In genomic region chr11:119560961-119561360, GRCh38 we compare ENCODE assay signal across 23 cellular contexts.
"Had no signal": no experiment of that assay in that cellular context is flagged by ENCODE, and none has a peak within 500 bp of the region (broad histone marks: within the 10 kb centered on the region; RNA-seq: fewer than 3 reads in every experiment).

No MANE protein-coding gene starts in this region.

- H3K4me3 Mint-ChIP-seq: dendritic cell treated with granulocyte-macrophage colony-stimulating factor and Interleukin-4, amounts not matched to agents 40 ng/mL and 50 ng/mL, for 4 days; effector memory CD8-positive, alpha-beta T cell had no signal

- H3K4me3 ChIP-seq: colonic mucosa, coronary artery, dorsolateral prefrontal cortex, esophagus muscularis mucosa, esophagus squamous epithelium, gastrocnemius medialis, gastroesophageal sphincter, heart left ventricle, heart right ventricle had no signal

- ATAC-seq: effector memory CD8-positive, alpha-beta T cell; esophagus mucosa; foreskin keratinocyte; gastrocnemius medialis; gastroesophageal sphincter; heart left ventricle; heart right ventricle had no signal

- H3K27ac ChIP-seq: colonic mucosa, coronary artery, dorsolateral prefrontal cortex, epithelial cell of prostate, esophagus muscularis mucosa, esophagus squamous epithelium, foreskin keratinocyte, gastrocnemius medialis, gastroesophageal sphincter, heart left ventricle, heart right ventricle had no signal

- DNase-seq: colonic mucosa; cortex of kidney; dermis blood vessel endothelial cell; dorsolateral prefrontal cortex; effector CD4-positive, alpha-beta T cell; effector CD8-positive, alpha-beta T cell; effector memory CD4-positive, alpha-beta T cell; effector memory CD8-positive, alpha-beta T cell; erythroblast; esophagus squamous epithelium; foreskin fibroblast; foreskin keratinocyte; foreskin melanocyte; gastrocnemius medialis; glutamatergic neuron; heart left ventricle; heart right ventricle had no signal

- H3K9me3 ChIP-seq: colonic mucosa, esophagus muscularis mucosa, esophagus squamous epithelium, gastrocnemius medialis had no signal

- H3K4me1 ChIP-seq: colonic mucosa, esophagus muscularis mucosa, esophagus squamous epithelium, foreskin keratinocyte, gastrocnemius medialis, gastroesophageal sphincter, heart left ventricle, heart right ventricle had no signal

- H3K36me3 ChIP-seq: colonic mucosa, esophagus muscularis mucosa, esophagus squamous epithelium, gastrocnemius medialis, gastroesophageal sphincter, heart left ventricle, heart right ventricle had no signal

- H3K27me3 ChIP-seq: colonic mucosa, dorsolateral prefrontal cortex, esophagus muscularis mucosa, gastrocnemius medialis, gastroesophageal sphincter, heart left ventricle, heart right ventricle had no signal

- H3K27ac Mint-ChIP-seq: dendritic cell treated with granulocyte-macrophage colony-stimulating factor and Interleukin-4, amounts not matched to agents 40 ng/mL and 50 ng/mL, for 4 days; effector memory CD8-positive, alpha-beta T cell had no signal
